Comparison of ENCODE assay signal across 8 cellular contexts in the genomic region with DNA sequence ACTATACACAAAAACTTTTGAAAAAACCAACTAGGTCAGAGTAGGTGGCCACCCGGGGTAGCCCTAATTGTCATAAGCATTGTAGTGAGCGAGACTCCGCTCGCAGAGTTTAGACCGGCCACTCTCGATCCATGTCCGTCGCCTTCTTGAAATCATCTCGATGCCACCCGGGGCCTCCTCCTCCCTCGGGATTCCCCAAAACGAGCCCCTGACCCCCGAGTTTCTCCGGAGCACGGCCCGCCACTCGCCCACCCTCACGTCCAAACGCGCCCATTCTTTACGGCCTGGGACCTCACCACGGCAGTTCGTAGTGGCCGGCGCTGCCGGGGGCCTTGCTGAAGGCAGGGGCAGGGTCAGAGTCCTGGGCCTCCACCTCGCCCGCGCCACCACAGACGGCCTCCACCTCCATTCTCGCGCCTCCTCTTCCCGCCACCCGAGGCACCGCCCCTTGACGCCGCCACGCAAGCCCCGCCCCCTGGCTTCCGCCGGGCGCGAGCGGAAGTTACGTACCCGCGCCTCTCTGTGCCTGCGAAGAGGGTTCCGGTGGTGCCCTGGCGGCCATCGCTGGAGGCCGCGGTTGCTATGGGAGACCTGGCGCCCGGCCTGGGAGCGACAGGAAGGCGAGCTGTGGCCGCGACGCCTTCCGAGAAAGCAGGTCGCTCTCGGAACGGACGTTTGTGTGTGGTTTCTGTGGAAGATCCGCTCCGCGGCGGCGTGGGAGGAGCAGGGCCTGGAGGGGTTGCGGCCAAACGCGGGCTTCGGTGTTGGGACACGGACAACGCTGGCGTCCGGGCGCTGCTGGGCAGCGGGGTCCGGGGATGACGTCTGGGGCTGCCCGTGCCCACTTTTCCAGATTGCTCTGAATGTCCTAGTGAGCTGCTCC. TPM values are rescaled to one million over a fixed set of nuclear protein-coding genes. Genes with fewer than 3 reads are reported as not detected.
DNase-seq lines count a peak whose midpoint lies in the region; ATAC-seq, FAIRE-seq and TF ChIP-seq lines count a peak whose summit lies in the region.

A gene (minus strand): TSS at position 425 of the 883 bp plus-strand sequence. CDS start 16 bp downstream, at position 409.

- H2AK5ac ChIP-seq in H9 (ENCODE audit: insufficient read length, low read length), result no peak within 1 kb of the TSS

- ATAC-seq in foreskin keratinocyte, result peak; percentile 96

- DNase-seq in H9, result peak; percentile 95
- peak; percentile 98 for DNase-seq in MM.1S
- peak; percentile 93 for DNase-seq in SIG-M5 treated with dmso at 0.1 percent for 504 hours (lab: John Stamatoyannopoulos, UW; ENCODE audit: unreplicated experiment)
- DNase-seq in activated gamma-delta T cell treated with anti-CD3 and anti-CD28 coated beads, Interleukin-2, amount 50 U/mL, for 16 hours (ENCODE audit: low read depth), result peak; percentile 94
- peak; percentile 67 to 83 for DNase-seq in foreskin keratinocyte

- H3K27me3 Mint-ChIP-seq in H9 (ENCODE audit: low read depth), result no peaks in the 10 kb centered on the region

- H3K18ac ChIP-seq in H9 (ENCODE audit: insufficient read length, low read depth, low read length), result peak within 1 kb of the TSS; percentile 98

- H2AFZ ChIP-seq in H9 (ENCODE audit: low read length) (no peak within 1 kb of the TSS), MM.1S (ENCODE audit: low read length) (peak within 1 kb of the TSS; percentile 97), neuron (ENCODE audit: low read depth, low read length) (peak within 1 kb of the TSS; percentile 31)

- peak within 1 kb of the TSS; percentile 95 to 99 for H3K4me3 Mint-ChIP-seq in H9

- WGBS in H9 (ENCODE audit: extremely low coverage, insufficient read length, low lambda C conversion rate), result no CpG with 5 or more reads among the region's 83 CpGs

- H4K8ac ChIP-seq in H9 (replicated peaks; ENCODE audit: insufficient read length, low read depth, low read length), result no peak within 1 kb of the TSS

- peak; percentile 87 for FAIRE-seq in G401.6 (lab: Jason Lieb, UNC)

- peaks cover 10% of the 10 kb centered on the region for H3F3A ChIP-seq in MM.1S (ENCODE audit: insufficient read depth, low read length)

- no peaks in the 10 kb centered on the region for H3K9me3 Mint-ChIP-seq in H9

- no peaks in the 10 kb centered on the region; the same call in 1 of the 2 replicates for H3K4me1 ChIP-seq in H9 (ENCODE audit: insufficient read depth, low read length)
- peaks cover 13% of the 10 kb centered on the region; the same call in 1 of the 2 replicates for H3K4me1 ChIP-seq in MM.1S (ENCODE audit: low read length)
- H3K4me1 ChIP-seq in foreskin keratinocyte, result no peaks in the 10 kb centered on the region
- H3K4me1 ChIP-seq in neuron (ENCODE audit: insufficient read depth, low read length), result peaks cover 14% of the 10 kb centered on the region
- peaks cover 0 to 38% (median 27%) of the 10 kb centered on the region in 5 donors for H3K4me1 ChIP-seq in subcutaneous abdominal adipose tissue (ENCODE audit: control insufficient read depth in 5 of 5, insufficient read depth in 5 of 5, low read length in 5 of 5)

- H3K4me3 ChIP-seq in MM.1S (ENCODE audit: low read length), result peak within 1 kb of the TSS; percentile 94
- H3K4me3 ChIP-seq in neuron (ENCODE audit: low read length), result peak within 1 kb of the TSS; percentile 78
- peak within 1 kb of the TSS; percentile 83 to 92 (median 86) for H3K4me3 ChIP-seq in subcutaneous abdominal adipose tissue (ENCODE audit: low read depth in 1 of 5, low read length in 5 of 5)

- H3K27ac Mint-ChIP-seq in H9, result peak within 1 kb of the TSS; percentile 94 to 100 (median 99)

- H3K9ac ChIP-seq in H9 (ENCODE audit: extremely low read depth, insufficient read length, low read length) (peak within 1 kb of the TSS; percentile 94), MM.1S (ENCODE audit: low read length) (peak within 1 kb of the TSS; percentile 97), subcutaneous abdominal adipose tissue (ENCODE audit: low read length in 5 of 5) (peak within 1 kb of the TSS; percentile 70 to 97 (median 93))

- H4K91ac ChIP-seq in H9 (ENCODE audit: insufficient read length, low read depth, low read length), result no peak within 1 kb of the TSS

- H3K9me3 ChIP-seq in H9 (ENCODE audit: control insufficient read depth, low read depth, low read length), result no peaks in the 10 kb centered on the region
- no peaks in the 10 kb centered on the region for H3K9me3 ChIP-seq in MM.1S (replicated peaks; ENCODE audit: insufficient read depth, low read length)
- H3K9me3 ChIP-seq in neuron (ENCODE audit: low read length), result no peaks in the 10 kb centered on the region
- H3K9me3 ChIP-seq in subcutaneous abdominal adipose tissue (ENCODE audit: control insufficient read depth in 5 of 5, low read length in 5 of 5), result no peaks in the 10 kb centered on the region

- H2BK120ac ChIP-seq in H9 (ENCODE audit: low read depth, low read length, poor library complexity, severe bottlenecking), result no peak within 1 kb of the TSS

- peaks cover 4% of the 10 kb centered on the region for H3K79me1 ChIP-seq in H9 (ENCODE audit: insufficient read depth, low read depth, low read length, poor library complexity, severe bottlenecking)

- H3K4me2 ChIP-seq in H9 (ENCODE audit: insufficient read depth, insufficient read length, low read length), result peak within 1 kb of the TSS; percentile 80
- peak within 1 kb of the TSS; percentile 75 for H3K4me2 ChIP-seq in MM.1S (ENCODE audit: low read depth, low read length)

- no peak within 1 kb of the TSS for H3K4ac ChIP-seq in H9 (ENCODE audit: low read depth, low read length)

- H2BK5ac ChIP-seq in H9 (ENCODE audit: insufficient read length, low read length), result no peak within 1 kb of the TSS

- H3K36me3 Mint-ChIP-seq in H9 (ENCODE audit: insufficient read depth in 1 of 3, low read depth in 3 of 3), result peaks cover 21 to 34% (median 32%) of the 10 kb centered on the region in 3 experiments; a peak in 6 of 7 replicates

- H3K27ac ChIP-seq in H9 (ENCODE audit: insufficient read length, low read depth, low read length) (no peak within 1 kb of the TSS), MM.1S (ENCODE audit: low read length) (peak within 1 kb of the TSS; percentile 80), foreskin keratinocyte (peak within 1 kb of the TSS; percentile 82), subcutaneous abdominal adipose tissue (ENCODE audit: low read depth, low read length) (peak within 1 kb of the TSS; percentile 94)

- H4K20me1 ChIP-seq in H9 (ENCODE audit: control insufficient read depth, insufficient read depth, insufficient read length) (no peaks in the 10 kb centered on the region), MM.1S (ENCODE audit: insufficient read depth, low read length) (no peaks in the 10 kb centered on the region)

- no peak within 1 kb of the TSS for H4K5ac ChIP-seq in H9 (ENCODE audit: insufficient read length, low read depth, low read length)

- H3K14ac ChIP-seq in H9 (ENCODE audit: insufficient read depth, low read length), result peak within 1 kb of the TSS; percentile 98

- H3K9me2 ChIP-seq in MM.1S (replicated peaks; ENCODE audit: insufficient read depth, low read length), result no peaks in the 10 kb centered on the region

- peaks cover 7% of the 10 kb centered on the region for H3K23me2 ChIP-seq in H9 (ENCODE audit: insufficient read length, low read depth, low read length, poor library complexity, severe bottlenecking)

- H3T11ph ChIP-seq in H9 (ENCODE audit: low read length), result no peak within 1 kb of the TSS

- no peak within 1 kb of the TSS for H2BK12ac ChIP-seq in H9 (ENCODE audit: insufficient read length, low read depth, low read length)

- H3K79me2 ChIP-seq in H9 (ENCODE audit: insufficient read depth, low read length) (peaks cover 5% of the 10 kb centered on the region; the same call in 1 of the 2 replicates), MM.1S (ENCODE audit: low read length) (peaks cover 28% of the 10 kb centered on the region)

- H3K4me1 Mint-ChIP-seq in H9, result peaks cover 0 to 15% of the 10 kb centered on the region in 2 experiments; a peak in 3 of 4 replicates

- no peaks in the 10 kb centered on the region for H3K27me3 ChIP-seq in H9 (ENCODE audit: insufficient read depth, low read length)
- H3K27me3 ChIP-seq in MM.1S (replicated peaks; ENCODE audit: insufficient read depth, low read length), result no peaks in the 10 kb centered on the region; the same call in 1 of the 2 replicates
- no peaks in the 10 kb centered on the region for H3K27me3 ChIP-seq in foreskin keratinocyte
- no peaks in the 10 kb centered on the region for H3K27me3 ChIP-seq in neuron (ENCODE audit: insufficient read depth, low read length)
- no peaks in the 10 kb centered on the region for H3K27me3 ChIP-seq in subcutaneous abdominal adipose tissue (ENCODE audit: control insufficient read depth in 5 of 5, insufficient read depth in 4 of 5, low read length in 5 of 5)

- H3K23ac ChIP-seq in H9 (ENCODE audit: insufficient read length, low read depth, low read length), result no peak within 1 kb of the TSS

- TF ChIP-seq CTCF in H9 (conservative IDR thresholded peaks at IDR 0.05), result peak; percentile 34; the same call in 2 of the 3 replicates
- TF ChIP-seq CTCF in MM.1S (IDR thresholded peaks at IDR 0.05; ENCODE audit: low read length), result no peak
- peak; percentile 40 for TF ChIP-seq CTCF in foreskin keratinocyte (conservative IDR thresholded peaks at IDR 0.05)

- H2BK15ac ChIP-seq in H9 (ENCODE audit: low read depth, low read length), result no peak within 1 kb of the TSS

- peaks cover 4% of the 10 kb centered on the region; the same call in 1 of the 2 replicates for H3K36me3 ChIP-seq in MM.1S (replicated peaks; ENCODE audit: insufficient read depth, low read length)
- H3K36me3 ChIP-seq in neuron (ENCODE audit: insufficient read depth, low read length), result peaks cover 32% of the 10 kb centered on the region
- peaks cover 0 to 18% (median 14%) of the 10 kb centered on the region in 5 donors for H3K36me3 ChIP-seq in subcutaneous abdominal adipose tissue (ENCODE audit: control insufficient read depth in 5 of 5, insufficient read depth in 5 of 5, low read length in 5 of 5)

- no peak within 1 kb of the TSS for H2BK20ac ChIP-seq in H9 (ENCODE audit: low read depth, low read length, poor library complexity, severe bottlenecking)

- H3K56ac ChIP-seq in H9 (ENCODE audit: insufficient read length, low read depth, low read length), result no peak within 1 kb of the TSS

RNA-seq across cellular contexts. Expression of the gene that starts here (rescaled TPM):
- total RNA-seq in H9 (2021) (73.6 and 76.6 TPM in 2 replicates), foreskin keratinocyte (59.8 and 62.6 TPM in 2 replicates)
- polyA plus RNA-seq in foreskin keratinocyte, result 64.2 and 73.3 TPM in 2 replicates
